7 cellular contexts compared by ENCODE assay signal in the genomic region with DNA sequence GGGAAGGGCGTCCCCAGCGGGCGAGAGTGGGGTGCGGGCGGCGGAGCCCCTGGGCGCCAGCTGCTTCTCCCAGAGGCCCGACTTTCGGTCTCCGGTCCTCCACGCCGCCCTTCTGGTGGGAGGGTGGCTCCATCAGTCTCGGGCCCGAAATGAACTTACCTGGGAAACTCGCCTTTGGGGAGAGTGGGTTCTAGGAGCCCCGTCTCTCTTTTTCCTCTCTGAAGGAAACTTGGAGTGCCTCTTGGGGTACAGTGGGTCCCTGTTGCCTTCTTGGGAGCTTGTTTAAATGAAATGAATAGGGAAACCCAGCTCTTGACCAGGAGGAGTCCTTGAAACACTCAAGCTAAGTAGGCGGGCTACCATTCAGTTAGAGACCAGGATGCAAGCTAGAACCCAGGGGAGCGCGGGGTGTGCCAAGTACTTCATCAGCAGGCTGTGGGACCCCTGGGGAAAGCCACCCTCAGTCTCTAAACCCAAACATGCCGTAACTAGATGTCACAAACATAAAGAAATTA. TPM values are rescaled to one million over a fixed set of nuclear protein-coding genes. Genes with fewer than 3 reads are reported as not detected.
A peak's percentile ranks its signal among the peaks of the same experiment; 100 is the strongest.
DNase-seq lines count a peak whose midpoint lies in the region; TF ChIP-seq lines count a peak whose summit lies in the region.

No MANE protein-coding gene starts in this region.

- 25% methylated on average over 18 to 19 of the region's 20 CpGs for WGBS in GM23248 (ENCODE audit: low coverage in 1 of 2, low lambda C conversion rate in 2 of 2, missing lambda C conversion rate in 2 of 2), 2 experiments

- no peaks in the 10 kb centered on the region for H4K20me1 ChIP-seq in GM23248 (ENCODE audit: insufficient read depth)

- in situ Hi-C loops in GM23248 (cut with MboI): no loop called here

- H3K36me3 ChIP-seq in GM23248 (ENCODE audit: low read depth) (no peaks in the 10 kb centered on the region), skeletal muscle satellite cell (ENCODE audit: insufficient read depth, low read length) (no peaks in the 10 kb centered on the region)

- peak overlapping the region; percentile 89 for H3K4me2 ChIP-seq in GM23248 (ENCODE audit: unreplicated experiment)
- H3K4me2 ChIP-seq in skeletal muscle satellite cell (ENCODE audit: low read length): peak overlapping the region; percentile 100

- no peak for TF ChIP-seq CTCF in fibroblast of pulmonary artery (IDR thresholded peaks at IDR 0.05; ENCODE audit: low read length, missing control alignments)

- no peak overlapping the region for H3K9ac ChIP-seq in GM23248
- no peak overlapping the region for H3K9ac ChIP-seq in skeletal muscle satellite cell (ENCODE audit: low read depth, low read length)

- H3K27me3 ChIP-seq in GM23248 (replicated peaks; ENCODE audit: insufficient read depth) (peaks cover 30% of the 10 kb centered on the region), skeletal muscle satellite cell (ENCODE audit: control insufficient read depth, insufficient read depth, low read length) (peaks cover 54% of the 10 kb centered on the region)

- no peak overlapping the region for H3K27ac ChIP-seq in GM23248

- H3F3A ChIP-seq in GM23248 (ENCODE audit: insufficient read depth): peaks cover 16% of the 10 kb centered on the region

- no peaks in the 10 kb centered on the region for H3K9me2 ChIP-seq in GM23248 (ENCODE audit: insufficient read depth)

- peak overlapping the region; percentile 77 for H2AFZ ChIP-seq in GM23248

- H3K4me3 ChIP-seq in GM23248 (peak overlapping the region; percentile 69), fibroblast of pulmonary artery (replicated peaks; ENCODE audit: low read depth, low read length) (peak overlapping the region; percentile 53), skeletal muscle satellite cell (ENCODE audit: low read length) (peak overlapping the region; percentile 77)

- H3K4me1 ChIP-seq in GM23248 (ENCODE audit: insufficient read depth): peaks cover 18% of the 10 kb centered on the region
- H3K4me1 ChIP-seq in skeletal muscle satellite cell (ENCODE audit: control insufficient read depth, insufficient read depth, low read length): peaks cover 21% of the 10 kb centered on the region

- H3K79me2 ChIP-seq in GM23248 (ENCODE audit: insufficient read depth): no peaks in the 10 kb centered on the region

- no peak for DNase-seq in GM23248
- DNase-seq in SK-N-DZ (ENCODE audit: low spot score): peak; percentile 18
- no peak for DNase-seq in fibroblast of pulmonary artery (ENCODE audit: low read depth)
- DNase-seq in islet precursor cell: no peak
- DNase-seq in putamen (ENCODE audit: low spot score): no peak
- DNase-seq in pons (ENCODE audit: low spot score): no peak

- H3K9me3 ChIP-seq in GM23248 (ENCODE audit: low read depth) (no peaks in the 10 kb centered on the region), skeletal muscle satellite cell (replicated peaks; ENCODE audit: low read length) (no peaks in the 10 kb centered on the region)

RNA-seq across cellular contexts. Expression of a gene that starts 1.3 kb away (rescaled TPM):
- 0.25 and 0.43 TPM in 2 replicates for total RNA-seq in GM23248 (2014; rRNA removed; shearing (Covaris generic))
- 0.10 and 0.24 TPM in 2 replicates for polyA plus RNA-seq in GM23248 (2016; fragmentation: Nextera tagmentation; extraction: Ambion mirVana)
- not detected in 2 replicates for polyA plus RNA-seq in SK-N-DZ (2014; cell fraction: cytosol; rRNA removed)
- not detected in 2 replicates for polyA plus RNA-seq in SK-N-DZ (2014; cell fraction: nucleus; rRNA removed)
- 0.87 and 2.0 TPM in 2 replicates for total RNA-seq in skeletal muscle satellite cell (2012; rRNA removed)
